Comparison of ENCODE assay signal across 22 cellular contexts in genomic region chr17:78544876-78545755, GRCh38. TPM values are rescaled to one million over a fixed set of nuclear protein-coding genes. Genes with fewer than 3 reads are reported as not detected.
"Had no signal": no experiment of that assay in that cellular context is flagged by ENCODE, and none has a peak within 500 bp of the region (broad histone marks: within the 10 kb centered on the region; RNA-seq: fewer than 3 reads in every experiment).

No MANE protein-coding gene starts in this region.

- H2AFZ ChIP-seq: hepatocyte had no signal

- H3K9me3 Mint-ChIP-seq: dendritic cell treated with granulocyte-macrophage colony-stimulating factor and Interleukin-4, amounts not matched to agents 40 ng/mL and 50 ng/mL, for 4 days; effector memory CD8-positive, alpha-beta T cell; natural killer cell treated with Interleukin-12 subunit alpha and Interleukin-12 subunit beta and Interleukin-15 and Interleukin-18, amount 100 ng/mL, for 72 hours; stimulated activated naive CD8-positive, alpha-beta T cell treated with anti-CD3 and anti-CD28 coated beads, Interleukin-15, Interleukin-2, amounts not matched to agents 100 ng/mL and 50 ng/mL, for 24 hours had no signal

- FAIRE-seq: kidney had no signal

- H3K79me2 ChIP-seq: hepatocyte had no signal

- H3K4me3 Mint-ChIP-seq: dendritic cell treated with granulocyte-macrophage colony-stimulating factor and Interleukin-4, amounts not matched to agents 40 ng/mL and 50 ng/mL, for 4 days; effector memory CD8-positive, alpha-beta T cell; natural killer cell treated with Interleukin-12 subunit alpha and Interleukin-12 subunit beta and Interleukin-15 and Interleukin-18, amount 100 ng/mL, for 72 hours; stimulated activated memory B cell treated with anti-CD40 and anti-IgM and Interleukin-4, amounts not matched to agents 10 μg/mL and 1 μg/mL and 100 μg/mL, for 72 hours; stimulated activated naive CD8-positive, alpha-beta T cell treated with anti-CD3 and anti-CD28 coated beads, Interleukin-15, Interleukin-2, amounts not matched to agents 100 ng/mL and 50 ng/mL, for 24 hours had no signal

- H3K27ac ChIP-seq: epithelial cell of prostate, esophagus squamous epithelium, foreskin keratinocyte, hepatocyte, psoas muscle, right lobe of liver, spleen, tibial artery, upper lobe of right lung, vagina had no signal

- H3K4me1 Mint-ChIP-seq: stimulated activated memory B cell treated with anti-CD40 and anti-IgM and Interleukin-4, amounts not matched to agents 10 μg/mL and 1 μg/mL and 100 μg/mL, for 72 hours had no signal

- H3K9me3 ChIP-seq: esophagus squamous epithelium, right lobe of liver, tibial artery, upper lobe of right lung, vagina had no signal

- H3K36me3 Mint-ChIP-seq: natural killer cell treated with Interleukin-12 subunit alpha and Interleukin-12 subunit beta and Interleukin-15 and Interleukin-18, amount 100 ng/mL, for 72 hours; stimulated activated memory B cell treated with anti-CD40 and anti-IgM and Interleukin-4, amounts not matched to agents 10 μg/mL and 1 μg/mL and 100 μg/mL, for 72 hours had no signal

- H3K4me1 ChIP-seq: psoas muscle, right lobe of liver, spleen, tibial artery, upper lobe of right lung, vagina had no signal

- DNase-seq: effector memory CD8-positive, alpha-beta T cell; esophagus squamous epithelium; foreskin keratinocyte; left colon; occipital lobe; psoas muscle; retina; right lobe of liver; spleen; stimulated activated CD4-positive, alpha-beta T cell treated with anti-CD3 and anti-CD28 coated beads, Interleukin-15, amount 100 ng/mL, for 24 hours; stimulated activated CD4-positive, alpha-beta T cell treated with anti-CD3 and anti-CD28 coated beads, Interleukin-1b, Interleukin-23, amount 100 ng/mL, for 48 hours; stimulated activated CD4-positive, alpha-beta T cell treated with anti-CD3 and anti-CD28 coated beads, Interleukin-4, amount 100 ng/mL, for 24 hours; tibial artery; upper lobe of right lung had no signal

- H3K27me3 ChIP-seq: esophagus squamous epithelium, foreskin keratinocyte, hepatocyte, right lobe of liver, spleen, tibial artery, upper lobe of right lung, vagina had no signal

- H3K4me2 ChIP-seq: hepatocyte had no signal

- H3K36me3 ChIP-seq: esophagus squamous epithelium, right lobe of liver, spleen, tibial artery, upper lobe of right lung, vagina had no signal

- H3K27ac Mint-ChIP-seq: dendritic cell treated with granulocyte-macrophage colony-stimulating factor and Interleukin-4, amounts not matched to agents 40 ng/mL and 50 ng/mL, for 4 days; effector memory CD8-positive, alpha-beta T cell; natural killer cell treated with Interleukin-12 subunit alpha and Interleukin-12 subunit beta and Interleukin-15 and Interleukin-18, amount 100 ng/mL, for 72 hours; stimulated activated memory B cell treated with anti-CD40 and anti-IgM and Interleukin-4, amounts not matched to agents 10 μg/mL and 1 μg/mL and 100 μg/mL, for 72 hours; stimulated activated naive CD8-positive, alpha-beta T cell treated with anti-CD3 and anti-CD28 coated beads, Interleukin-15, Interleukin-2, amounts not matched to agents 100 ng/mL and 50 ng/mL, for 24 hours had no signal

- H3K27me3 Mint-ChIP-seq: natural killer cell treated with Interleukin-12 subunit alpha and Interleukin-12 subunit beta and Interleukin-15 and Interleukin-18, amount 100 ng/mL, for 72 hours; stimulated activated naive CD8-positive, alpha-beta T cell treated with anti-CD3 and anti-CD28 coated beads, Interleukin-15, Interleukin-2, amounts not matched to agents 100 ng/mL and 50 ng/mL, for 24 hours had no signal

- H3K4me3 ChIP-seq: esophagus squamous epithelium, hepatocyte, psoas muscle, right lobe of liver, spleen, tibial artery, upper lobe of right lung, vagina had no signal

- ATAC-seq: effector memory CD8-positive, alpha-beta T cell; foreskin keratinocyte; left colon; natural killer cell treated with Interleukin-12 subunit alpha and Interleukin-12 subunit beta and Interleukin-15 and Interleukin-18, amount 100 ng/mL, for 72 hours; psoas muscle; right lobe of liver; stimulated activated memory B cell treated with anti-CD40 and anti-IgM and Interleukin-4, amounts not matched to agents 10 μg/mL and 1 μg/mL and 100 μg/mL, for 72 hours; upper lobe of right lung had no signal

RNA-seq across cellular contexts. Expression of gene DNAH17, which starts 32.1 kb away (rescaled TPM):
- total RNA-seq: left colon had no signal
